Comparison of ENCODE assay signal across 8 cellular contexts in genomic region chr3:132317229-132317948, GRCh38. TPM values are rescaled to one million over a fixed set of nuclear protein-coding genes. Genes with fewer than 3 reads are reported as not detected.
DNase-seq lines count a peak whose midpoint lies in the region; ATAC-seq, FAIRE-seq and TF ChIP-seq lines count a peak whose summit lies in the region.

A gene with protein sequence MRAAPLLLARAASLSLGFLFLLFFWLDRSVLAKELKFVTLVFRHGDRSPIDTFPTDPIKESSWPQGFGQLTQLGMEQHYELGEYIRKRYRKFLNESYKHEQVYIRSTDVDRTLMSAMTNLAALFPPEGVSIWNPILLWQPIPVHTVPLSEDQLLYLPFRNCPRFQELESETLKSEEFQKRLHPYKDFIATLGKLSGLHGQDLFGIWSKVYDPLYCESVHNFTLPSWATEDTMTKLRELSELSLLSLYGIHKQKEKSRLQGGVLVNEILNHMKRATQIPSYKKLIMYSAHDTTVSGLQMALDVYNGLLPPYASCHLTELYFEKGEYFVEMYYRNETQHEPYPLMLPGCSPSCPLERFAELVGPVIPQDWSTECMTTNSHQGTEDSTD (plus strand): TSS chr3:132317407. CDS start chr3:132317457, 50 bp downstream.

- no peaks in the 10 kb centered on the region for H3K4me1 Mint-ChIP-seq in activated naive CD4-positive, alpha-beta T cell treated with anti-CD3 and anti-CD28 coated beads, Interleukin-2, amount 10 ng/mL, durations not matched to agents 7 days and 5 days

- CTCF ChIA-PET in activated naive CD4-positive, alpha-beta T cell treated with anti-CD3 and anti-CD28 coated beads, Interleukin-2, amount 10 ng/mL, durations not matched to agents 7 days and 5 days (lab: Charles Lee) = no interaction called here

- peak within 1 kb of the TSS; percentile 79 for H3K27ac ChIP-seq in RWPE2 (ENCODE audit: poor library complexity, severe bottlenecking)

- TF ChIP-seq POLR2A in H54 (IDR thresholded peaks at IDR 0.05; ENCODE audit: low read depth, low read length) = no peak

- H3K9me3 Mint-ChIP-seq in activated naive CD4-positive, alpha-beta T cell treated with anti-CD3 and anti-CD28 coated beads, Interleukin-2, amount 10 ng/mL, durations not matched to agents 7 days and 5 days = no peaks in the 10 kb centered on the region

- peaks cover 20% of the 10 kb centered on the region for H3K4me1 ChIP-seq in RWPE2 (ENCODE audit: insufficient read depth, poor library complexity, severe bottlenecking)

- H3K27me3 Mint-ChIP-seq in activated naive CD4-positive, alpha-beta T cell treated with anti-CD3 and anti-CD28 coated beads, Interleukin-2, amount 10 ng/mL, durations not matched to agents 7 days and 5 days = peaks cover 7% of the 10 kb centered on the region

- no peaks in the 10 kb centered on the region for H3K36me3 Mint-ChIP-seq in activated naive CD4-positive, alpha-beta T cell treated with anti-CD3 and anti-CD28 coated beads, Interleukin-2, amount 10 ng/mL, durations not matched to agents 7 days and 5 days

- H3K4me3 ChIP-seq in RWPE2 (ENCODE audit: severe bottlenecking) = no peak within 1 kb of the TSS
- H3K4me3 ChIP-seq in fibroblast of villous mesenchyme (ENCODE audit: low read depth, low read length) = peak within 1 kb of the TSS; percentile 43

- H3K4me3 Mint-ChIP-seq in activated naive CD4-positive, alpha-beta T cell treated with anti-CD3 and anti-CD28 coated beads, Interleukin-2, amount 10 ng/mL, durations not matched to agents 7 days and 5 days = no peak within 1 kb of the TSS

- TF ChIP-seq CTCF in RWPE2 (IDR thresholded peaks at IDR 0.05; ENCODE audit: poor library complexity, severe bottlenecking) = no peak
- no peak for TF ChIP-seq CTCF in fibroblast of villous mesenchyme (IDR thresholded peaks at IDR 0.05; ENCODE audit: insufficient read depth, low read depth, low read length)

- H3K36me3 ChIP-seq in RWPE2 (ENCODE audit: low read depth) = no peaks in the 10 kb centered on the region

- no peak for FAIRE-seq in H54 (lab: Jason Lieb, UNC)

- H3K27ac Mint-ChIP-seq in activated naive CD4-positive, alpha-beta T cell treated with anti-CD3 and anti-CD28 coated beads, Interleukin-2, amount 10 ng/mL, durations not matched to agents 7 days and 5 days = no peak within 1 kb of the TSS

- H3K27me3 ChIP-seq in RWPE2 (ENCODE audit: insufficient read depth, poor library complexity, severe bottlenecking) = no peaks in the 10 kb centered on the region

- no peaks in the 10 kb centered on the region for H3K9me3 ChIP-seq in RWPE2 (ENCODE audit: severe bottlenecking)

- DNase-seq in DMS153 (lab: John Stamatoyannopoulos, UW) (peak; percentile 79), RWPE2 (ENCODE audit: low spot score) (no peak), fibroblast of villous mesenchyme (ENCODE audit: low read depth) (peak; percentile 95), pons (ENCODE audit: low spot score) (peak; percentile 76), H54 (ENCODE audit: insufficient read length, low spot score) (no peak)
- DNase-seq in activated naive CD4-positive, alpha-beta T cell treated with anti-CD3 and anti-CD28 coated beads, Interleukin-2, amount 10 ng/mL, durations not matched to agents 7 days and 5 days = no peak

- ATAC-seq in HG02885 (IDR thresholded peaks at IDR 0.05; ENCODE audit: poor library complexity, unreplicated experiment) = peak; percentile 71
- peak; percentile 88 for ATAC-seq in RWPE2 (ENCODE audit: low read depth)
- ATAC-seq in HG03432 (IDR thresholded peaks at IDR 0.05; ENCODE audit: unreplicated experiment) = no peak

RNA-seq across cellular contexts. Expression of the gene that starts here (rescaled TPM):
- 2.3 and 10.8 TPM in 2 replicates for total RNA-seq in fibroblast of villous mesenchyme

Comparison
In these comparisons a context has a peak if more than half of its experiments do, and no peak if none do; other contexts are left out.
1. DNase-seq: peak in DMS153 (single experiment), fibroblast of villous mesenchyme (single experiment) and pons (single experiment); none in RWPE2 (single experiment), H54 (single experiment) and activated naive CD4-positive, alpha-beta T cell treated with anti-CD3 and anti-CD28 coated beads, Interleukin-2, amount 10 ng/mL, durations not matched to agents 7 days and 5 days (single experiment).